Comparison of ENCODE assay signal across 12 cellular contexts in the genomic region with DNA sequence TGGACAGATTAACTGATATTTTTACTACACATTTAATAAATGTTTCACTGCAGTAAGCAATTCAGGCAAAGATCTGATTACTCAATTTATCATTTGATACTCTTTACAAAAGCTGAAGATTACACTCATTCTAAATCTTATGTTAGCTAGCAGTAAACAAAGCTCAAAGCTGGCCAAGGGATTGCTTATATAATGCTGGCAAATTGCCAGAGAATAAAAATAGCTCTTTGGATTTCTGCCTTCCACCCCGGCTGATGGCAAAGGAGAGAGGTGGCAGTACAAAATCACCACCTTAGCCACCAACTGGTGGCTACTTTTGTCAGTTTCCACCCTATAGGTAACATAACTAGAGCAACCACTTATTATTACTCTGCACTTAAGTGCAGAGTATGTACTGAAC.
DNase-seq lines count a peak whose midpoint lies in the region; ATAC-seq, FAIRE-seq and TF ChIP-seq lines count a peak whose summit lies in the region.
"Had no signal": no experiment of that assay in that cellular context is flagged by ENCODE, and none has a peak within 500 bp of the region (broad histone marks: within the 10 kb centered on the region; RNA-seq: fewer than 3 reads in every experiment).

No MANE protein-coding gene starts in this region.

- H3K4me1 ChIP-seq in iPS-20b (ENCODE audit: insufficient read depth, low read length): peaks cover 8% of the 10 kb centered on the region; the same call in 1 of the 2 replicates

- H3K4me3 ChIP-seq in iPS-20b (ENCODE audit: low read length): no peak overlapping the region
- H3K4me3 ChIP-seq in MG63: no peak overlapping the region

- H3K27me3 ChIP-seq in iPS-20b (ENCODE audit: insufficient read depth, low read length) (no peaks in the 10 kb centered on the region), MG63 (no peaks in the 10 kb centered on the region)

- H3K9me3 ChIP-seq in iPS-20b (ENCODE audit: insufficient read depth, low read depth, low read length): no peaks in the 10 kb centered on the region; the same call in 1 of the 2 replicates
- no peaks in the 10 kb centered on the region for H3K9me3 ChIP-seq in MG63

- DNase-seq in DMS53 (lab: John Stamatoyannopoulos, UW) (peak; percentile 77), NCI-H1417 (lab: John Stamatoyannopoulos, UW) (peak in 2 of 3 experiments; percentile 40 to 72), RPMI8226 (peak; percentile 75), GM12891 (ENCODE audit: insufficient read length, low spot score) (no peak), LoVo (ENCODE audit: low spot score) (no peak), MG63 (no peak)
- DNase-seq: CD8-positive, alpha-beta memory T cell; islet precursor cell; OCI-M1 had no signal

- no peak for FAIRE-seq in GM12891 (lab: Jason Lieb, UNC)
- FAIRE-seq: HTR-8/SVneo had no signal

- H3K27ac ChIP-seq in iPS-20b (ENCODE audit: low read length): no peak overlapping the region

- no peak for TF ChIP-seq POLR2A in GM12891 (IDR thresholded peaks at IDR 0.05; ENCODE audit: low read depth, low read length)

- H3K36me3 ChIP-seq in iPS-20b (ENCODE audit: insufficient read depth, low read depth, low read length) (no peaks in the 10 kb centered on the region), MG63 (no peaks in the 10 kb centered on the region)

- H3K9ac ChIP-seq in iPS-20b (ENCODE audit: low read depth, low read length): 0 out of 2 replicates have a peak overlapping the region, but pooled peaks have one; percentile 47

- no peak for ATAC-seq in HG02973 (IDR thresholded peaks at IDR 0.05; ENCODE audit: unreplicated experiment)

TF ChIP-seq in GM12891, 5 proteins besides CTCF, POLR2A, EP300 and RAD21:
- TF ChIP-seq POLR2AphosphoS5 (IDR thresholded peaks at IDR 0.05; ENCODE audit: low read depth, low read length): no peak
- TF ChIP-seq SPI1 (IDR thresholded peaks at IDR 0.05; ENCODE audit: low read depth, low read length): no peak
- no peak for TF ChIP-seq TAF1 (IDR thresholded peaks at IDR 0.05; ENCODE audit: low read depth, low read length)
- TF ChIP-seq POU2F2 (IDR thresholded peaks at IDR 0.05; ENCODE audit: low read depth, low read length): no peak
- no peak for TF ChIP-seq PAX5 (IDR thresholded peaks at IDR 0.05; ENCODE audit: insufficient read depth, low read length, severe bottlenecking)

Comparison
In these comparisons a context has a peak if more than half of its experiments do, and no peak if none do; other contexts are left out.
1. DNase-seq: peak in DMS53 (single experiment), NCI-H1417 (2 of 3) and RPMI8226 (single experiment); none in GM12891 (single experiment), LoVo (single experiment) and MG63 (single experiment).